8 cellular contexts compared by ENCODE assay signal in the genomic region with DNA sequence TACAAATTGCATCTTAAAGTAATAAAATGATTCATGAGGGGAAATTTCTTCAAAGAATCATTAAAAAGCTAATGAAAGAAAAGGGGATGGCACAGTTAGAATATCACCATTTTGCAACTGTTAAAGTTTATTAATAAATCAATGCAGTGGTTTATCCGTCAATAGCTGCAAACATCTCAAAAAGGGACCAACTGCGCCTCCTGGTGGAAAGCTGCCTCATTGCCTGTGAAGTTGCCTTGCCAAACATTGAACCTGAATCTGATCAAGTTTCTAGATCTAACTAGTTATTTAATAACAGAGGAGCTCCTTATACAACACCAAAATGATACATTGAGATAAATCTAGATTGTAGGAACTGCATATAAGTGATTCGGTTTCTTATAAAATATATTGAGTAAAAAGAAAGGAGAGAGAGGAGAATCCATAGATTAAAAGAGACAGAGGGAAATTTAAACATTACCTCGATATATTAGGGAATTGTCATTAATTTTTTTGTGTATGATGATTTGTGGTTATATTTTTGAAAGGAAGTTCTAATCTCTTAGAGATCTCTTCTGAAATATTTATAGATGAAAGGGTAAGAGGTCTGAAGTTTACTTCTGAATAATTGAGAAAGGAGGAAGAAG. TPM values are rescaled to one million over a fixed set of nuclear protein-coding genes. Genes with fewer than 3 reads are reported as not detected.
DNase-seq lines count a peak whose midpoint lies in the region; ATAC-seq and TF ChIP-seq lines count a peak whose summit lies in the region.

No MANE protein-coding gene starts in this region.

- H3K79me2 ChIP-seq in DOHH2 (ENCODE audit: control insufficient read depth, low read length), result no peaks in the 10 kb centered on the region

- H3K4me3 ChIP-seq in DOHH2 (ENCODE audit: low read length), result no peak overlapping the region
- H3K4me3 ChIP-seq in epithelial cell of proximal tubule (ENCODE audit: low read depth, low read length), result no peak overlapping the region

- H3K4me1 ChIP-seq in DOHH2 (ENCODE audit: control insufficient read depth, low read length), result peaks cover 9% of the 10 kb centered on the region

- no peak overlapping the region for H3K4me2 ChIP-seq in DOHH2 (ENCODE audit: low read length)

- intact Hi-C loops in natural killer cell (cut with micrococcal nuclease), result loop anchor here (1.0 to 2.0 kb wide), 2 partner anchors 201 to 389 kb away; no protein-coding TSS in a partner anchor

- no peaks in the 10 kb centered on the region for H3F3A ChIP-seq in DOHH2 (ENCODE audit: control insufficient read depth, insufficient read depth)

- H3K27me3 ChIP-seq in DOHH2 (ENCODE audit: control insufficient read depth, low read length), result peaks cover 8% of the 10 kb centered on the region; the same call in 1 of the 2 replicates

- no peaks in the 10 kb centered on the region for H3K36me3 Mint-ChIP-seq in natural killer cell
- no peaks in the 10 kb centered on the region for H3K36me3 Mint-ChIP-seq in stimulated activated naive B cell treated with anti-CD40 and anti-IgM and Interleukin-4, amounts not matched to agents 10 μg/mL and 1 μg/mL and 100 μg/mL, for 72 hours

- no peaks in the 10 kb centered on the region for H3K9me2 ChIP-seq in DOHH2 (replicated peaks; ENCODE audit: control insufficient read depth, low read length)

- H4K20me1 ChIP-seq in DOHH2 (ENCODE audit: control insufficient read depth, insufficient read depth, low read depth, low read length), result no peaks in the 10 kb centered on the region

- no peaks in the 10 kb centered on the region for H3K9me3 Mint-ChIP-seq in natural killer cell
- H3K9me3 Mint-ChIP-seq in stimulated activated naive B cell treated with anti-CD40 and anti-IgM and Interleukin-4, amounts not matched to agents 10 μg/mL and 1 μg/mL and 100 μg/mL, for 72 hours, result no peaks in the 10 kb centered on the region

- ATAC-seq in HG03066 (IDR thresholded peaks at IDR 0.05; ENCODE audit: low read depth, unreplicated experiment) (peak; percentile 63), natural killer cell (peak; percentile 63 to 78 (median 72))
- peak; percentile 47 to 48 for ATAC-seq in stimulated activated naive B cell treated with anti-CD40 and anti-IgM and Interleukin-4, amounts not matched to agents 10 μg/mL and 1 μg/mL and 100 μg/mL, for 72 hours (replicated peaks)

- peaks cover 28 to 55% of the 10 kb centered on the region in 2 donors for H3K27me3 Mint-ChIP-seq in natural killer cell (ENCODE audit: low read depth in 2 of 2)
- peaks cover 20 to 31% of the 10 kb centered on the region in 2 donors for H3K27me3 Mint-ChIP-seq in stimulated activated naive B cell treated with anti-CD40 and anti-IgM and Interleukin-4, amounts not matched to agents 10 μg/mL and 1 μg/mL and 100 μg/mL, for 72 hours

- TF ChIP-seq CTCF in DOHH2 (IDR thresholded peaks at IDR 0.05; ENCODE audit: low read depth, low read length, poor library complexity, severe bottlenecking) (peak; percentile 85), epithelial cell of proximal tubule (conservative IDR thresholded peaks at IDR 0.05; ENCODE audit: low read depth, low read length) (peak; percentile 99), natural killer cell (IDR thresholded peaks at IDR 0.05) (peak; percentile 95)

- H3K4me1 Mint-ChIP-seq in natural killer cell, result no peaks in the 10 kb centered on the region
- peaks cover 0 to 1% of the 10 kb centered on the region in 2 donors for H3K4me1 Mint-ChIP-seq in stimulated activated naive B cell treated with anti-CD40 and anti-IgM and Interleukin-4, amounts not matched to agents 10 μg/mL and 1 μg/mL and 100 μg/mL, for 72 hours

- no peaks in the 10 kb centered on the region for H3K36me3 ChIP-seq in DOHH2 (ENCODE audit: control insufficient read depth, low read length)

- no peak overlapping the region for H3K27ac ChIP-seq in DOHH2 (ENCODE audit: low read depth, low read length)

- H3K27ac Mint-ChIP-seq in natural killer cell, result no peak overlapping the region
- H3K27ac Mint-ChIP-seq in stimulated activated naive B cell treated with anti-CD40 and anti-IgM and Interleukin-4, amounts not matched to agents 10 μg/mL and 1 μg/mL and 100 μg/mL, for 72 hours, result no peak overlapping the region

- DNase-seq in NK-92 (lab: John Stamatoyannopoulos, UW; ENCODE audit: unreplicated experiment), result peak; percentile 46
- peak; percentile 80 for DNase-seq in activated CD8-positive, alpha-beta memory T cell treated with anti-CD3 and anti-CD28 coated beads, Interleukin-2, amount 50 U/mL, for 4 hours
- no peak for DNase-seq in epithelial cell of proximal tubule (ENCODE audit: low read depth)
- peak; percentile 71 for DNase-seq in natural killer cell
- peak; percentile 23 for DNase-seq in stimulated activated naive B cell treated with anti-CD40 and anti-IgM and Interleukin-4, amounts not matched to agents 10 μg/mL and 1 μg/mL and 100 μg/mL, for 72 hours
- DNase-seq in SHP77 treated with DMSO at 0.1 percent for 48 hours (lab: John Stamatoyannopoulos, UW), result no peak

- H3K4me3 Mint-ChIP-seq in natural killer cell, result no peak overlapping the region
- H3K4me3 Mint-ChIP-seq in stimulated activated naive B cell treated with anti-CD40 and anti-IgM and Interleukin-4, amounts not matched to agents 10 μg/mL and 1 μg/mL and 100 μg/mL, for 72 hours, result no peak overlapping the region

- no peaks in the 10 kb centered on the region for H3K9me3 ChIP-seq in DOHH2 (ENCODE audit: control insufficient read depth, insufficient read depth, low read length)

RNA-seq across cellular contexts. Expression of a gene that starts 6.9 kb away (rescaled TPM):
- total RNA-seq in epithelial cell of proximal tubule (80.8 and 83.2 TPM in 2 replicates), natural killer cell (10 to 100 TPM; 12.6 to 14.6 (median 13.3) TPM)

RNA-seq across cellular contexts. Expression of a gene that starts 27.4 kb away (rescaled TPM):
- 14.3 and 18.5 TPM in 2 replicates for total RNA-seq in epithelial cell of proximal tubule
- total RNA-seq in natural killer cell, result 10 to 100 TPM; 27.5 to 30.4 (median 29.8) TPM

RNA-seq across cellular contexts. Expression of a gene that starts 27.7 kb away (rescaled TPM):
- total RNA-seq in epithelial cell of proximal tubule, result 8.6 and 8.7 TPM in 2 replicates
- total RNA-seq in natural killer cell, result 10 to 100 TPM; 17.7 to 22.8 (median 18.0) TPM

RNA-seq across cellular contexts. Expression of a gene that starts 53.8 kb away (rescaled TPM):
- 10.9 and 18.7 TPM in 2 replicates for total RNA-seq in epithelial cell of proximal tubule
- 10 to 100 TPM; 13.8 to 21.3 (median 15.7) TPM for total RNA-seq in natural killer cell

RNA-seq across cellular contexts. Expression of a gene that starts 55.6 kb away (rescaled TPM):
- under 0.01 TPM in 1 of 2 replicates, not detected in the other for total RNA-seq in epithelial cell of proximal tubule
- under 1 TPM in 1 of 3 donors, not detected in 2; 0.05 TPM for total RNA-seq in natural killer cell

Comparison
In these comparisons a context has a peak if more than half of its experiments do, and no peak if none do; other contexts are left out.
1. DNase-seq: peak in NK-92 (single experiment), activated CD8-positive, alpha-beta memory T cell treated with anti-CD3 and anti-CD28 coated beads, Interleukin-2, amount 50 U/mL, for 4 hours (single experiment), natural killer cell (single experiment) and stimulated activated naive B cell treated with anti-CD40 and anti-IgM and Interleukin-4, amounts not matched to agents 10 μg/mL and 1 μg/mL and 100 μg/mL, for 72 hours (single experiment); none in epithelial cell of proximal tubule (single experiment) and SHP77 treated with DMSO at 0.1 percent for 48 hours (single experiment).
2. Peak in every context shown above with its lines, with median percentiles within 50 percentile points of each other: CTCF ChIP-seq and ATAC-seq.